Comparison of ENCODE assay signal across 8 cellular contexts in the genomic region with DNA sequence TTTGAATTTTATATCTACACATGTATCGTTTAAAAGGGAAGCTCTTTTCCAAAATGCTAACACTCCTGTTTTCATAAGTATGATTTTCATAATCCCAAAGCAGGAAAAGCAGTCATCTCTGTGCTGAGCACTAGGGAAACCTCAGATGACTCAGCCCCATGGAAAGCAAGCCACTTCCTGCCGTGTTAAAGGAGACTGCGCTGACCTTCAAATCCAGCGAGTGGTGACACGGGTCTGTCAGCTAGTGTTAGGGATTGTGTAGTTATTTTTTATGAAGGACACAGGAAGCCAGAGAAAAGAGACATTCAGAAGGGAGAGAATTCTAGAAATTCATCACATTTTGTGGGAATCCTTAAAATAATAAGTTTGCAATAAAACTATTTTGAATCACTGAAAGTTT. TPM values are rescaled to one million over a fixed set of nuclear protein-coding genes. Genes with fewer than 3 reads are reported as not detected.
DNase-seq lines count a peak whose midpoint lies in the region; TF ChIP-seq lines count a peak whose summit lies in the region.

No MANE protein-coding gene starts in this region.

- H2AFZ ChIP-seq in osteoblast (ENCODE audit: low read length): no peak overlapping the region

- no peaks in the 10 kb centered on the region for H3K27me3 ChIP-seq in osteoblast (ENCODE audit: insufficient read depth, low read length)

- no peak for TF ChIP-seq CTCF in HEK293 (tag by site-specific recombination; IDR thresholded peaks at IDR 0.05)
- TF ChIP-seq CTCF in osteoblast (IDR thresholded peaks at IDR 0.05; ENCODE audit: extremely low read depth, low read depth, low read length): no peak

- H3K4me1 ChIP-seq in HEK293 (ENCODE audit: control insufficient read depth, insufficient read depth, low read length) (no peaks in the 10 kb centered on the region), osteoblast (ENCODE audit: insufficient read depth, low read length) (peaks cover 62% of the 10 kb centered on the region)

- H4K20me1 ChIP-seq in osteoblast (ENCODE audit: insufficient read depth, low read length): no peaks in the 10 kb centered on the region

- peak overlapping the region; percentile 47 for H3K4me2 ChIP-seq in osteoblast (ENCODE audit: insufficient read depth, low read length)

- H3K36me3 ChIP-seq in HEK293 (ENCODE audit: control insufficient read depth in 2 of 2, insufficient read depth in 1 of 2, low read length in 2 of 2): no peaks in the 10 kb centered on the region
- no peaks in the 10 kb centered on the region for H3K36me3 ChIP-seq in osteoblast (ENCODE audit: insufficient read depth, low read length)

- no peak overlapping the region for H3K27ac ChIP-seq in HEK293 (ENCODE audit: extremely low read depth, low read depth, low read length)
- peak overlapping the region; percentile 86 for H3K27ac ChIP-seq in epithelial cell of prostate
- H3K27ac ChIP-seq in osteoblast (ENCODE audit: low read depth, low read length): peak overlapping the region; percentile 97

- no peaks in the 10 kb centered on the region for H3K9me3 ChIP-seq in HEK293 (ENCODE audit: control insufficient read depth, insufficient read depth, low read depth, low read length)
- no peaks in the 10 kb centered on the region for H3K9me3 ChIP-seq in osteoblast (ENCODE audit: low read depth, low read length)

- CTCF ChIA-PET in HEK293 (lab: Yijun Ruan, JAX): interaction anchor here (0.6 to 0.7 kb wide), 2 partner anchors 36 to 386 kb away, joined by 3 read pairs; no protein-coding TSS in a partner anchor

- H3K79me2 ChIP-seq in osteoblast (ENCODE audit: insufficient read depth, low read length): no peaks in the 10 kb centered on the region

- DNase-seq in SHP77 (lab: John Stamatoyannopoulos, UW): peak; percentile 79 to 91
- no peak for DNase-seq in epithelial cell of prostate (ENCODE audit: low read depth, low spot score)
- DNase-seq in osteoblast (ENCODE audit: insufficient read length, low spot score, missing footprints): peak; percentile 93
- no peak for DNase-seq in NCI-H345 treated with DMSO at 0.1 percent for 48 hours (lab: John Stamatoyannopoulos, UW; ENCODE audit: unreplicated experiment)
- DNase-seq in stimulated activated CD4-positive, alpha-beta T cell treated with anti-CD3 and anti-CD28 coated beads, Interleukin-2, amount 100 ng/mL, for 48 hours: no peak
- DNase-seq in HuH-7 (ENCODE audit: low spot score): no peak
- no peak for DNase-seq in midbrain (lab: John Stamatoyannopoulos, UW)

- POLR2A ChIA-PET in HEK293 (lab: Yijun Ruan, JAX): no interaction called here

- no peak overlapping the region for H3K4me3 ChIP-seq in HEK293 (ENCODE audit: low read depth, low read length)
- no peak overlapping the region for H3K4me3 ChIP-seq in osteoblast (ENCODE audit: insufficient read depth, low read length)

TF ChIP-seq in HEK293, 187 proteins besides CTCF, POLR2A, EP300 and RAD21:
- TF ChIP-seq HOXC10 (CRISPR knock-in tag; IDR thresholded peaks at IDR 0.05) (no peak), ZNF660 (tag by site-specific recombination; IDR thresholded peaks at IDR 0.05) (no peak), FEZF1 (tag by site-specific recombination; IDR thresholded peaks at IDR 0.05) (0 out of 2 replicates have a peak, but pooled peaks have one; percentile 19), PRDM1 (tag by site-specific recombination; IDR thresholded peaks at IDR 0.05) (0 out of 2 replicates have a peak, but pooled peaks have one; percentile 21), ZNF155 (tag by site-specific recombination; IDR thresholded peaks at IDR 0.05) (no peak), ZNF501 (tag by site-specific recombination; IDR thresholded peaks at IDR 0.05) (no peak), TRIM28 (IDR thresholded peaks at IDR 0.05; ENCODE audit: borderline replicate concordance, low read length) (peak; percentile 49; the same call in 1 of the 2 replicates)

RNA-seq across cellular contexts. Expression of gene CD93, which starts 57.0 kb away (rescaled TPM):
- not detected in 2 replicates for total RNA-seq in osteoblast

Comparison
In these comparisons a context has a peak if more than half of its experiments do, and no peak if none do; other contexts are left out.
1. DNase-seq: peak in SHP77 (2 of 2) and osteoblast (single experiment); none in epithelial cell of prostate (single experiment), NCI-H345 treated with DMSO at 0.1 percent for 48 hours (single experiment), stimulated activated CD4-positive, alpha-beta T cell treated with anti-CD3 and anti-CD28 coated beads, Interleukin-2, amount 100 ng/mL, for 48 hours (0 of 2), HuH-7 (single experiment) and midbrain (single experiment).